8 cellular contexts compared by ENCODE assay signal in genomic region chr19:54190942-54191670, GRCh38. TPM values are rescaled to one million over a fixed set of nuclear protein-coding genes. Genes with fewer than 3 reads are reported as not detected.
DNase-seq lines count a peak whose midpoint lies in the region; ATAC-seq and TF ChIP-seq lines count a peak whose summit lies in the region.

TSS of gene TSEN34 (plus strand) at chr19:54191308. CDS start at chr19:54191365, 57 bp downstream.

- H3K27ac Mint-ChIP-seq in Calu3 (ENCODE audit: unreplicated experiment) (peak within 1 kb of the TSS; percentile 93), natural killer cell (peak within 1 kb of the TSS; percentile 97 to 99)

- H4K20me1 ChIP-seq in fibroblast of lung (ENCODE audit: control insufficient read depth, extremely low read depth, insufficient read depth, low read length), result no peaks in the 10 kb centered on the region

- no peak for TF ChIP-seq CTCF in Calu3 (IDR thresholded peaks at IDR 0.05; ENCODE audit: unreplicated experiment)
- TF ChIP-seq CTCF in GM20000 (IDR thresholded peaks at IDR 0.05; ENCODE audit: extremely low read depth, missing control alignments), result no peak
- TF ChIP-seq CTCF in fibroblast of lung (conservative IDR thresholded peaks at IDR 0.05 in 1 of 2, IDR thresholded peaks at IDR 0.05 in 1 of 2; ENCODE audit: low read depth in 1 of 2, low read length in 2 of 2), result no peak
- no peak for TF ChIP-seq CTCF in natural killer cell (IDR thresholded peaks at IDR 0.05)
- TF ChIP-seq CTCF in stomach (IDR thresholded peaks at IDR 0.05), result no peak

- H3K27ac ChIP-seq in fibroblast of lung (ENCODE audit: insufficient read depth, low read length) (peak within 1 kb of the TSS; percentile 98), stomach (peak within 1 kb of the TSS; percentile 97 to 99 (median 99))

- no peaks in the 10 kb centered on the region for H3K4me1 ChIP-seq in NT2/D1 (ENCODE audit: insufficient read depth, insufficient read length)
- peaks cover 11% of the 10 kb centered on the region for H3K4me1 ChIP-seq in fibroblast of lung (ENCODE audit: control insufficient read depth, extremely low read depth, insufficient read depth, low read length)
- peaks cover 28 to 45% (median 40%) of the 10 kb centered on the region in 4 donors for H3K4me1 ChIP-seq in stomach

- BruUV-seq in Calu3 (replicated peaks; lab: Mats Ljungman, UMichigan), result no TSS peak

- peak within 1 kb of the TSS; percentile 71 for H3K4me3 ChIP-seq in NT2/D1 (ENCODE audit: insufficient read length, low read depth)
- H3K4me3 ChIP-seq in fibroblast of lung (replicated peaks in 1 of 4; ENCODE audit: control extremely low read depth in 1 of 4, insufficient read depth in 1 of 4, low read depth in 3 of 4, low read length in 4 of 4), result peak within 1 kb of the TSS; percentile 76 to 88 (median 82)
- peak within 1 kb of the TSS; percentile 75 to 93 (median 84) for H3K4me3 ChIP-seq in stomach

- TF ChIP-seq POLR2A in stomach (IDR thresholded peaks at IDR 0.05), result no peak

- H3K79me2 ChIP-seq in fibroblast of lung (ENCODE audit: control insufficient read depth, insufficient read depth, low read length), result peaks cover 30% of the 10 kb centered on the region

- H3K9me3 Mint-ChIP-seq in Calu3 (ENCODE audit: low read depth, unreplicated experiment) (no peaks in the 10 kb centered on the region), natural killer cell (no peaks in the 10 kb centered on the region)
- no peaks in the 10 kb centered on the region for H3K9me3 Mint-ChIP-seq in activated T-cell treated with anti-CD3 and anti-CD28 coated beads, Interleukin-2, amount 50 U/mL, for 4 hours

- H3K9ac ChIP-seq in NT2/D1 (ENCODE audit: insufficient read length, low read depth), result peak within 1 kb of the TSS; percentile 92
- peak within 1 kb of the TSS; percentile 93 for H3K9ac ChIP-seq in fibroblast of lung (ENCODE audit: insufficient read depth, low read length)

- no peaks in the 10 kb centered on the region for H3K27me3 ChIP-seq in NT2/D1 (ENCODE audit: insufficient read depth, insufficient read length)
- H3K27me3 ChIP-seq in fibroblast of lung (ENCODE audit: control insufficient read depth, insufficient read depth, low read length), result no peaks in the 10 kb centered on the region
- no peaks in the 10 kb centered on the region for H3K27me3 ChIP-seq in stomach

- intact Hi-C loops in Calu3 (cut with micrococcal nuclease; ENCODE audit: unreplicated experiment), result loop anchor here (1.0 kb wide), 1 partner anchor 9 kb away; the partner anchor contains the start of gene RPS9
- intact Hi-C loops in natural killer cell (cut with micrococcal nuclease), result loop anchor here (1.0 to 10.0 kb wide), 6 partner anchors 9 to 1464 kb away; partner anchors contain the start of genes CNOT3, MYADM, PRPF31 and RPS9
- intact Hi-C loops in stomach (cut with DNase I; ENCODE audit: low total_unique reads), result no loop called here

- no peaks in the 10 kb centered on the region for H3K9me3 ChIP-seq in NT2/D1 (ENCODE audit: insufficient read depth, low read length)
- H3K9me3 ChIP-seq in fibroblast of lung (ENCODE audit: control insufficient read depth, insufficient read depth, low read depth, low read length), result no peaks in the 10 kb centered on the region
- H3K9me3 ChIP-seq in stomach, result no peaks in the 10 kb centered on the region

- H3K27me3 Mint-ChIP-seq in Calu3 (ENCODE audit: unreplicated experiment) (no peaks in the 10 kb centered on the region), natural killer cell (ENCODE audit: low read depth in 2 of 2) (no peaks in the 10 kb centered on the region)
- H3K27me3 Mint-ChIP-seq in activated T-cell treated with anti-CD3 and anti-CD28 coated beads, Interleukin-2, amount 50 U/mL, for 4 hours (ENCODE audit: low read depth), result no peaks in the 10 kb centered on the region

- WGBS in stomach, 5 donors, result 0 to 2% (median 1%) methylated on average over 19 to 76 of the region's 76 CpGs

- peak within 1 kb of the TSS; percentile 76 for H3K4me2 ChIP-seq in fibroblast of lung (ENCODE audit: extremely low read depth, insufficient read depth, low read length)

- DNase-seq in Calu3, result peak; percentile 94
- DNase-seq in GM20000 (ENCODE audit: low spot score), result peak; percentile 89
- DNase-seq in HS-5 (ENCODE audit: low read depth), result peak; percentile 63
- DNase-seq in NT2/D1 (ENCODE audit: low read depth, low spot score), result no peak
- peak; percentile 82 for DNase-seq in activated T-cell treated with anti-CD3 and anti-CD28 coated beads, Interleukin-2, amount 50 U/mL, for 4 hours
- peak in 1 of 2 donors; percentile 84 for DNase-seq in fibroblast of lung (ENCODE audit: low read depth in 2 of 2)
- DNase-seq in natural killer cell, result peak; percentile 91
- peak; percentile 91 for DNase-seq in stomach

- peak within 1 kb of the TSS; percentile 95 for H2AFZ ChIP-seq in fibroblast of lung (ENCODE audit: low read length)

- H3K36me3 ChIP-seq in NT2/D1 (ENCODE audit: insufficient read depth, insufficient read length, low read length) (peaks cover 45% of the 10 kb centered on the region), fibroblast of lung (ENCODE audit: control insufficient read depth, insufficient read depth, low read length) (peaks cover 8% of the 10 kb centered on the region), stomach (peaks cover 16 to 45% (median 36%) of the 10 kb centered on the region in 4 donors)

- TF ChIP-seq EP300 in stomach (IDR thresholded peaks at IDR 0.05), result no peak

- H3K4me1 Mint-ChIP-seq in Calu3 (ENCODE audit: low read depth, unreplicated experiment), result peaks cover 27% of the 10 kb centered on the region
- H3K4me1 Mint-ChIP-seq in activated T-cell treated with anti-CD3 and anti-CD28 coated beads, Interleukin-2, amount 50 U/mL, for 4 hours (ENCODE audit: low read depth), result peaks cover 37% of the 10 kb centered on the region
- peaks cover 26 to 40% of the 10 kb centered on the region in 2 donors for H3K4me1 Mint-ChIP-seq in natural killer cell

- H3K4me3 Mint-ChIP-seq in Calu3 (ENCODE audit: low read depth, unreplicated experiment) (peak within 1 kb of the TSS; percentile 82), natural killer cell (peak within 1 kb of the TSS; percentile 99)
- peak within 1 kb of the TSS; percentile 87 for H3K4me3 Mint-ChIP-seq in activated T-cell treated with anti-CD3 and anti-CD28 coated beads, Interleukin-2, amount 50 U/mL, for 4 hours

- ATAC-seq in activated T-cell treated with anti-CD3 and anti-CD28 coated beads, Interleukin-2, amount 50 U/mL, for 4 hours, result peak; percentile 35 to 41
- peak; percentile 30 to 54 (median 40) for ATAC-seq in natural killer cell

- CTCF ChIA-PET in Calu3 (lab: Charles Lee), result interaction anchor here (1.0 to 3.7 kb wide), 5 partner anchors 14 to 398 kb away, joined by 3 to 35 read pairs (median 4); partner anchors contain the start of gene TMC4

- H3K36me3 Mint-ChIP-seq in Calu3 (ENCODE audit: insufficient read depth, unreplicated experiment) (peaks cover 92% of the 10 kb centered on the region), natural killer cell (no peaks in the 10 kb centered on the region)
- H3K36me3 Mint-ChIP-seq in activated T-cell treated with anti-CD3 and anti-CD28 coated beads, Interleukin-2, amount 50 U/mL, for 4 hours (ENCODE audit: insufficient read depth), result peaks cover 16% of the 10 kb centered on the region

RNA-seq across cellular contexts. Expression of gene TSEN34, which starts in this region (rescaled TPM):
- total RNA-seq in Calu3 (2022) (52.2 and 53.0 TPM in 2 replicates), fibroblast of lung (57.8 and 61.6 TPM in 2 replicates), natural killer cell (10 to 100 TPM; 11.5 to 16.7 (median 13.5) TPM), stomach (100 to 1,000 TPM in 1 of 5 donors, 10 to 100 TPM in 4; 25.5 to 147 (median 34.5) TPM)
- 10 to 100 TPM; 22.7 to 29.1 (median 25.9) TPM for total RNA-seq in activated T-cell treated with anti-CD3 and anti-CD28 coated beads, Interleukin-2, amount 50 U/mL, for 4 hours
- polyA plus RNA-seq in fibroblast of lung (22.5 and 30.5 TPM in 2 replicates), stomach (10 to 100 TPM; 35.3 to 54.1 (median 45.1) TPM)
- 35.7 and 54.4 TPM in 2 replicates for polyA plus RNA-seq in fibroblast of lung (2012)
- polyA minus RNA-seq in fibroblast of lung (ENCODE audit: low replicate concordance), result 51.2 and 71.5 TPM in 2 replicates
